10 cellular contexts compared by ENCODE assay signal in the genomic region with DNA sequence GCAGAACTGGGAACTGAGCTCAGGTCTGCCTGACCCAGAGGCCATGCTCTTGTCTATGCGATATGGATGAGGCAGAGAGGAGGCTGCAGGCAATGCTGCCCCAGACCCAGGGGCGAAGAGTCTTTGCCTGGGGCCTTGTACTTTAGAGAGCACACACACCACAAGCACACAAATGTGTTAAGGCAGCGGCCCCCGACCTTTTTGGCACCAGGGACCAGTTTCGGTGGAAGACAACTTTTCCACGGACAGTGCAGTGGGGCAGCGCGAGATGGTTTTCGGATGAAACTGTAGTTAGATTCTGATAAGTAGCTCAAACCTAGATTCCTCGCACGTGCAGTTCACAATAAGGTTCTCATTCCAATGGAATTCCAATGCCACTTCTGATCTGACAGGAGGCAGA. TPM values are rescaled to one million over a fixed set of nuclear protein-coding genes. Genes with fewer than 3 reads are reported as not detected.
"Had no signal": no experiment of that assay in that cellular context is flagged by ENCODE, and none has a peak within 500 bp of the region (broad histone marks: within the 10 kb centered on the region; RNA-seq: fewer than 3 reads in every experiment).

No MANE protein-coding gene starts in this region.

- H3K36me3 ChIP-seq: HAP-1 had no signal

- H3K4me3 ChIP-seq: GM23248, HAP-1, K562 had no signal

- H3K4me3 Mint-ChIP-seq: HFFc6 had no signal

- H3K27ac ChIP-seq: GM23248, HL-60 had no signal

- H3K4me1 ChIP-seq: HAP-1 had no signal

- H3K27ac Mint-ChIP-seq: HFFc6 had no signal

- DNase-seq: GM23248, GOT3, H7, HFFc6, IMR-90 had no signal

RNA-seq across cellular contexts. Expression of gene MT4, which starts 6.7 kb away (rescaled TPM):
- total RNA-seq: GM23248, H4, H7, HFFc6, HT1080, IMR-90, K562 had no signal
- polyA plus RNA-seq: GM23248, IMR-90, K562 had no signal

RNA-seq across cellular contexts. Expression of gene MT3, which starts 17.8 kb away (rescaled TPM):
- total RNA-seq: GM23248, H4, HFFc6, HT1080, IMR-90, K562 had no signal
- polyA plus RNA-seq: GM23248, K562 had no signal

RNA-seq across cellular contexts. Expression of gene MT1E, which starts 54.1 kb away (rescaled TPM):
- total RNA-seq: H4 had no signal
